ENCODE assay signal across 15 cellular contexts in the genomic region with DNA sequence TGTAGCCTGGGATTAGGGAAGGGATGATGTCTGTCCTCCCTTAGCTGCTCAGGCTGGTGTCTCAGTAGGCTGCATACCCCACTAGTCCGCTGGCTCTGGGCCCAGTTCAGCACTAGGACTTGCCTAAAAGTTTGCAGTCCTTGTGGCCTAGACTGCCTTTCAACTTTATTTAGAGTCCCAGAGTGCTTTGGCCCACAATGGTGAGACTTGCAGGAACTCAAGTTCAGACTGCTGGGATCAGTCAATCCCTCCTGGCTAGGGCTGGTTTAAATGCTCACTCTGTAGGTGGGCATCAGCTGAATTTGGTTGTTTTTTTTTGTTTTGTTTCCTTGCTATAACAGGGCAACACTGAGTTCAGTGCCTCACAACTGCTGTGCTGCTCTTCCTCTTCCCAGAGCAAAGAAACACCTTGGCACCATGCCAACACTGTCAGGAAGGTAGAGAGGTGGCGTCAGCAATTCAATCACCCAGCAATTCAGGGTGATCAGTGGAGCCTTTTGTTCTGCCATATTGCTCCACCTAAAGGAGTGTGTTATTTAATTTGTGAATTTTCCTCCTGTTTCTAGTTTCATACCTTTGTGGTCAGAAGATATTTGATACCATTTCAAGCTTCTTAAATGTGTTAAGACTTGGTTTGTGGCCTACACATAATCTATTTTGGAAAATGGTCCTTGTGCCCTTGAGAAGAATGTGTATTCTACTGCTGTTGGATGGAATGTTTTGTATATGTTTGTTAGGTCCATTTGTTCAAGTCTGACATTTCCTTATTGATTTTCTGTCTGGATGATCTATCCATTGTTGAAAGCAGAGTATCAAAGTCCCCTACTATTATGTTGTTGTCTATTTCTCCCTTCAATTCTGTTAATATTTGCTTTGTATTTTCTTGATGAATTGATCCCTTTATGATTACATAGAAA.
A peak's percentile ranks its signal among the peaks of the same experiment; 100 is the strongest.
DNase-seq lines count a peak whose midpoint lies in the region; ATAC-seq, FAIRE-seq and TF ChIP-seq lines count a peak whose summit lies in the region.
"Had no signal": no experiment of that assay in that cellular context is flagged by ENCODE, and none has a peak within 500 bp of the region (broad histone marks: within the 10 kb centered on the region; RNA-seq: fewer than 3 reads in every experiment).

No MANE protein-coding gene starts in this region.

- WGBS in psoas muscle, 3 donors = 72 to 93% (median 87%) methylated on average over 2 of the region's 2 CpGs

- peak; percentile 73 for FAIRE-seq in GM12892 (lab: Jason Lieb, UNC)
- FAIRE-seq: colon had no signal

- TF ChIP-seq CTCF in epithelial cell of esophagus (IDR thresholded peaks at IDR 0.05; ENCODE audit: insufficient read depth, low read depth, low read length, missing control alignments) = no peak
- no peak for TF ChIP-seq CTCF in psoas muscle (IDR thresholded peaks at IDR 0.05)
- TF ChIP-seq CTCF in endothelial cell (IDR thresholded peaks at IDR 0.05; ENCODE audit: unreplicated experiment) = no peak
- TF ChIP-seq CTCF in vagina (IDR thresholded peaks at IDR 0.05) = no peak

- H3K4me1 Mint-ChIP-seq in endothelial cell (ENCODE audit: unreplicated experiment) = no peaks in the 10 kb centered on the region

- no peak for ATAC-seq in GM21717 (IDR thresholded peaks at IDR 0.05; ENCODE audit: unreplicated experiment)
- ATAC-seq in psoas muscle = no peak
- ATAC-seq: heart right ventricle had no signal

- H3K9me3 ChIP-seq in psoas muscle (peaks cover 6% of the 10 kb centered on the region), vagina (no peaks in the 10 kb centered on the region)

- H3K27me3 Mint-ChIP-seq in endothelial cell (ENCODE audit: unreplicated experiment) = no peaks in the 10 kb centered on the region

- H3K36me3 ChIP-seq in psoas muscle (ENCODE audit: insufficient read depth in 1 of 2, low read depth in 1 of 2) (no peaks in the 10 kb centered on the region), vagina (no peaks in the 10 kb centered on the region)
- H3K36me3 ChIP-seq: esophagus squamous epithelium, heart right ventricle had no signal

- H3K27me3 ChIP-seq in psoas muscle (ENCODE audit: insufficient read depth in 3 of 3, low read length in 2 of 3) = no peaks in the 10 kb centered on the region
- H3K27me3 ChIP-seq in vagina = no peaks in the 10 kb centered on the region
- H3K27me3 ChIP-seq: esophagus squamous epithelium, heart right ventricle had no signal

- peak; percentile 25 for DNase-seq in CD1c-positive myeloid dendritic cell (ENCODE audit: extremely low spot score)
- DNase-seq in GM12892 (ENCODE audit: insufficient read length) = no peak
- DNase-seq in NCI-H2227 treated with DMSO at 0.1 percent for 48 hours (lab: John Stamatoyannopoulos, UW) = peak; percentile 26
- peak; percentile 58 for DNase-seq in epithelial cell of esophagus (ENCODE audit: low read depth)
- no peak for DNase-seq in psoas muscle
- no peak for DNase-seq in endothelial cell (ENCODE audit: low spot score)
- DNase-seq in vagina (ENCODE audit: extremely low spot score in 2 of 2) = no peak
- DNase-seq: activated CD4-positive, alpha-beta T cell treated with anti-CD3 and anti-CD28 coated beads, Interleukin-2, amount 50 U/mL, for 48 hours; esophagus squamous epithelium; heart right ventricle; posterior cingulate gyrus; SIG-M5; T1000 had no signal

- no peak overlapping the region for H3K4me3 ChIP-seq in epithelial cell of esophagus (ENCODE audit: low read length)
- H3K4me3 ChIP-seq in psoas muscle = no peak overlapping the region
- H3K4me3 ChIP-seq in vagina = no peak overlapping the region
- H3K4me3 ChIP-seq: esophagus squamous epithelium, heart right ventricle had no signal

- H3K27ac ChIP-seq in psoas muscle (no peak overlapping the region), vagina (no peak overlapping the region)
- H3K27ac ChIP-seq: esophagus squamous epithelium, heart right ventricle had no signal

- no peak for TF ChIP-seq POLR2A in GM12892 (IDR thresholded peaks at IDR 0.05; ENCODE audit: low read depth, low read length)
- no peak for TF ChIP-seq POLR2A in vagina (IDR thresholded peaks at IDR 0.05)

- no peaks in the 10 kb centered on the region for H3K36me3 Mint-ChIP-seq in endothelial cell (ENCODE audit: low read depth, unreplicated experiment)

- H3K9me3 Mint-ChIP-seq in endothelial cell (ENCODE audit: unreplicated experiment) = no peaks in the 10 kb centered on the region

- H3K4me3 Mint-ChIP-seq in endothelial cell (ENCODE audit: unreplicated experiment) = no peak overlapping the region

- H3K27ac Mint-ChIP-seq in endothelial cell (ENCODE audit: unreplicated experiment) = no peak overlapping the region

- intact Hi-C loops in psoas muscle (cut with DNase I) (no loop called here), vagina (cut with DNase I) (loop anchor here (10.0 kb wide), 1 partner anchor 201 kb away; no protein-coding TSS in a partner anchor)

- H3K4me1 ChIP-seq in psoas muscle = no peaks in the 10 kb centered on the region
- H3K4me1 ChIP-seq in vagina = no peaks in the 10 kb centered on the region
- H3K4me1 ChIP-seq: esophagus squamous epithelium, heart right ventricle had no signal

Comparison
In these comparisons a context has a peak if more than half of its experiments do, and no peak if none do; other contexts are left out.
1. DNase-seq: peak in CD1c-positive myeloid dendritic cell (single experiment), NCI-H2227 treated with DMSO at 0.1 percent for 48 hours (single experiment) and epithelial cell of esophagus (single experiment); none in GM12892 (single experiment), psoas muscle (0 of 2), endothelial cell (single experiment) and vagina (0 of 2).